ENCODE assay signal across 39 cellular contexts in genomic region chr13:25051065-25051464, GRCh38. TPM values are rescaled to one million over a fixed set of nuclear protein-coding genes. Genes with fewer than 3 reads are reported as not detected.
DNase-seq lines count a peak whose midpoint lies in the region; ATAC-seq, FAIRE-seq and TF ChIP-seq lines count a peak whose summit lies in the region.
"Had no signal": no experiment of that assay in that cellular context is flagged by ENCODE, and none has a peak within 500 bp of the region (broad histone marks: within the 10 kb centered on the region; RNA-seq: fewer than 3 reads in every experiment).

No MANE protein-coding gene starts in this region.

- intact Hi-C loops in K562 (cut with micrococcal nuclease), result no loop called here

- POLR2A ChIA-PET in HEK293 (lab: Yijun Ruan, JAX), result no interaction called here
- POLR2A ChIA-PET in K562 (lab: Yijun Ruan, JAX), result no interaction called here

- H3K27me3 Mint-ChIP-seq in IgD-negative memory B cell, result peaks cover 34% of the 10 kb centered on the region
- H3K27me3 Mint-ChIP-seq in astrocyte (ENCODE audit: low read depth, unreplicated experiment), result peaks cover 9% of the 10 kb centered on the region

- H2AFZ ChIP-seq in astrocyte (ENCODE audit: low read depth, low read length) (no peak overlapping the region), K562 (ENCODE audit: low read depth, low read length) (no peak overlapping the region), osteoblast (ENCODE audit: low read length) (no peak overlapping the region)

- no peak overlapping the region for H3K4me3 ChIP-seq in HEK293 (ENCODE audit: low read depth, low read length)
- no peak overlapping the region for H3K4me3 ChIP-seq in astrocyte (ENCODE audit: insufficient read depth, low read depth, low read length)
- H3K4me3 ChIP-seq in K562, result no peak overlapping the region
- no peak overlapping the region for H3K4me3 ChIP-seq in osteoblast (ENCODE audit: insufficient read depth, low read length)
- H3K4me3 ChIP-seq: A549; BLaER1; BLaER1 treated with 17β-estradiol and CSF1 and Interleukin-3, amounts not matched to agents 10 nM and 100 nM had no signal

- no peak for TF ChIP-seq EP300 in K562 (IDR thresholded peaks at IDR 0.05; ENCODE audit: low read length)

- H3K36me3 ChIP-seq in HEK293 (ENCODE audit: control insufficient read depth in 2 of 2, insufficient read depth in 1 of 2, low read length in 2 of 2) (no peaks in the 10 kb centered on the region), astrocyte (ENCODE audit: insufficient read depth, low read length) (no peaks in the 10 kb centered on the region), K562 (ENCODE audit: control insufficient read depth, insufficient read depth, low read length) (no peaks in the 10 kb centered on the region), osteoblast (ENCODE audit: insufficient read depth, low read length) (no peaks in the 10 kb centered on the region)
- H3K36me3 ChIP-seq: BE2C, BLaER1 had no signal

- no peak overlapping the region for H3K4me2 ChIP-seq in astrocyte (ENCODE audit: low read length)
- H3K4me2 ChIP-seq in K562 (ENCODE audit: insufficient read depth, low read length), result no peak overlapping the region
- no peak overlapping the region for H3K4me2 ChIP-seq in osteoblast (ENCODE audit: insufficient read depth, low read length)
- H3K4me2 ChIP-seq: A549; BLaER1; BLaER1 treated with 17β-estradiol and CSF1 and Interleukin-3, amounts not matched to agents 10 nM and 100 nM had no signal

- TF ChIP-seq RAD21 in K562 (CRISPR knock-in tag; conservative IDR thresholded peaks at IDR 0.05 in 1 of 2, IDR thresholded peaks at IDR 0.05 in 1 of 2), result no peak

- no peak overlapping the region for H3K9ac ChIP-seq in astrocyte (ENCODE audit: low read length)
- H3K9ac ChIP-seq in K562 (ENCODE audit: insufficient read depth in 1 of 2, low read depth in 2 of 2, low read length in 2 of 2), result no peak overlapping the region
- H3K9ac ChIP-seq: BLaER1; BLaER1 treated with 17β-estradiol and CSF1 and Interleukin-3, amounts not matched to agents 10 nM and 100 nM had no signal

- no TSS peak for BruUV-seq in K562 (replicated peaks; lab: Mats Ljungman, UMichigan)

- no peak for DNase-seq in astrocyte (ENCODE audit: low read depth)
- DNase-seq in K562 (ENCODE audit: extremely low read depth in 1 of 4, low spot score in 3 of 4), result no peak
- DNase-seq in osteoblast (ENCODE audit: insufficient read length, low spot score, missing footprints), result no peak
- DNase-seq in DMS53 (lab: John Stamatoyannopoulos, UW), result no peak
- no peak for DNase-seq in NCI-H187 treated with DMSO at 0.1 percent for 48 hours (lab: John Stamatoyannopoulos, UW)
- DNase-seq: 8988T; ACHN; AML-193; BE2C; C1 segment of cervical spinal cord; Caco-2; Calu3; CD4-positive, alpha-beta memory T cell; CD4-positive, alpha-beta T cell; CD4-positive, CD25-positive, alpha-beta regulatory T cell; CD8-positive, alpha-beta memory T cell; CD8-positive, alpha-beta T cell; COR-L47; DMS 273 treated with DMSO at 0.1 percent for 48 hours; DMS153; DMS79; DMS79 treated with DMSO at 0.1 percent for 48 hours; DND-41; EL had no signal

- TF ChIP-seq POLR2A in K562 (conservative IDR thresholded peaks at IDR 0.05), result no peak

- H3K27ac Mint-ChIP-seq in IgD-negative memory B cell, result peak overlapping the region in 2 of 3 donors; percentile 6 to 29
- H3K27ac Mint-ChIP-seq in astrocyte (ENCODE audit: unreplicated experiment), result peak overlapping the region; percentile 7
- H3K27ac Mint-ChIP-seq: B cell; CD14-positive monocyte; CD4-positive, alpha-beta memory T cell; CD4-positive, alpha-beta T cell; CD4-positive, CD25-positive, alpha-beta regulatory T cell; CD8-positive, alpha-beta memory T cell; CD8-positive, alpha-beta T cell had no signal

- H3K36me3 Mint-ChIP-seq in IgD-negative memory B cell (peaks cover 9% of the 10 kb centered on the region), astrocyte (ENCODE audit: low read depth, unreplicated experiment) (peaks cover 2% of the 10 kb centered on the region)
- H3K36me3 Mint-ChIP-seq: CD4-positive, CD25-positive, alpha-beta regulatory T cell; CD8-positive, alpha-beta memory T cell; CD8-positive, alpha-beta T cell had no signal

- no peaks in the 10 kb centered on the region for H4K20me1 ChIP-seq in astrocyte (ENCODE audit: insufficient read depth, low read length)
- no peaks in the 10 kb centered on the region for H4K20me1 ChIP-seq in K562 (replicated peaks; ENCODE audit: control insufficient read depth, insufficient read depth, low read length)
- no peaks in the 10 kb centered on the region for H4K20me1 ChIP-seq in osteoblast (ENCODE audit: insufficient read depth, low read length)
- H4K20me1 ChIP-seq: BLaER1 had no signal

- H3K27ac ChIP-seq in HEK293 (ENCODE audit: extremely low read depth, low read depth, low read length), result no peak overlapping the region
- H3K27ac ChIP-seq in astrocyte (ENCODE audit: low read depth, low read length), result no peak overlapping the region
- H3K27ac ChIP-seq in K562 (ENCODE audit: extremely low read depth, low read depth, low read length), result no peak overlapping the region
- no peak overlapping the region for H3K27ac ChIP-seq in osteoblast (ENCODE audit: low read depth, low read length)
- H3K27ac ChIP-seq: 22Rv1; A549; BLaER1; BLaER1 treated with 17β-estradiol and CSF1 and Interleukin-3, amounts not matched to agents 10 nM and 100 nM; C4-2B had no signal

- H3K4me1 Mint-ChIP-seq in IgD-negative memory B cell (peaks cover 2 to 5% (median 5%) of the 10 kb centered on the region in 3 donors), astrocyte (ENCODE audit: low read depth, unreplicated experiment) (peaks cover 2% of the 10 kb centered on the region)

- WGBS in K562 (ENCODE audit: insufficient coverage, low coverage, missing lambda C conversion rate), result 0% methylated on average over 1 of the region's 1 CpG

- peaks cover 1% of the 10 kb centered on the region for H3K27me3 ChIP-seq in astrocyte (ENCODE audit: insufficient read depth, low read length)
- peaks cover 4 to 20% of the 10 kb centered on the region in 2 experiments; a peak in 4 of 5 replicates for H3K27me3 ChIP-seq in K562 (ENCODE audit: control insufficient read depth in 2 of 2, insufficient read depth in 2 of 2, low read length in 2 of 2)
- H3K27me3 ChIP-seq in osteoblast (ENCODE audit: insufficient read depth, low read length), result peaks cover 21% of the 10 kb centered on the region

- H3K4me1 ChIP-seq in HEK293 (ENCODE audit: control insufficient read depth, insufficient read depth, low read length) (no peaks in the 10 kb centered on the region), astrocyte (ENCODE audit: insufficient read depth, low read length) (peaks cover 6% of the 10 kb centered on the region), K562 (replicated peaks in 1 of 2; ENCODE audit: control insufficient read depth in 2 of 2, insufficient read depth in 2 of 2, low read length in 2 of 2) (peaks cover 0 to 7% of the 10 kb centered on the region in 2 experiments; a peak in 2 of 5 replicates), osteoblast (ENCODE audit: insufficient read depth, low read length) (no peaks in the 10 kb centered on the region)
- H3K4me1 ChIP-seq: A549, BE2C, Caco-2 had no signal

- TF ChIP-seq CTCF in HEK293 (tag by site-specific recombination; IDR thresholded peaks at IDR 0.05), result no peak
- TF ChIP-seq CTCF in astrocyte (IDR thresholded peaks at IDR 0.05; ENCODE audit: insufficient read depth, low read depth, low read length), result no peak
- no peak for TF ChIP-seq CTCF in K562 (IDR thresholded peaks at IDR 0.05 in 2 of 3, conservative IDR thresholded peaks at IDR 0.05 in 1 of 3; ENCODE audit: insufficient read depth in 2 of 3, low read depth in 1 of 3, low read length in 3 of 3)
- no peak for TF ChIP-seq CTCF in osteoblast (IDR thresholded peaks at IDR 0.05; ENCODE audit: extremely low read depth, low read depth, low read length)

- no peaks in the 10 kb centered on the region for H3K9me1 ChIP-seq in K562 (ENCODE audit: control insufficient read depth, insufficient read depth, low read length)

- ATAC-seq in K562 (no peak), GM19023 (IDR thresholded peaks at IDR 0.05; ENCODE audit: unreplicated experiment) (no peak)
- ATAC-seq: A549; CD8-positive, alpha-beta T cell had no signal

- FAIRE-seq in astrocyte (lab: Jason Lieb, UNC) (no peak), K562 (lab: Jason Lieb, UNC) (no peak)
- FAIRE-seq: A204.1, A549, D721Med had no signal

- H3K4me3 Mint-ChIP-seq in IgD-negative memory B cell (peak overlapping the region in 1 of 4 donors; percentile 28), astrocyte (ENCODE audit: unreplicated experiment) (no peak overlapping the region)
- H3K4me3 Mint-ChIP-seq: B cell; CD14-positive monocyte; CD4-positive, alpha-beta memory T cell; CD4-positive, alpha-beta T cell; CD4-positive, CD25-positive, alpha-beta regulatory T cell; CD8-positive, alpha-beta memory T cell; CD8-positive, alpha-beta T cell had no signal

- H3K9me3 ChIP-seq in HEK293 (ENCODE audit: control insufficient read depth, insufficient read depth, low read depth, low read length), result no peaks in the 10 kb centered on the region
- no peaks in the 10 kb centered on the region for H3K9me3 ChIP-seq in astrocyte (ENCODE audit: insufficient read depth, low read depth, low read length)
- no peaks in the 10 kb centered on the region for H3K9me3 ChIP-seq in K562 (replicated peaks; ENCODE audit: control insufficient read depth, insufficient read depth, low read depth, low read length)
- no peaks in the 10 kb centered on the region for H3K9me3 ChIP-seq in osteoblast (ENCODE audit: low read depth, low read length)
- H3K9me3 ChIP-seq: BE2C had no signal

- in situ Hi-C loops in K562 (cut with MboI), result no loop called here

- CTCF ChIA-PET in HEK293 (lab: Yijun Ruan, JAX), result interaction anchor here (0.7 to 0.9 kb wide), 3 partner anchors 10 to 832 kb away, joined by 3 to 4 read pairs (median 3); no protein-coding TSS in a partner anchor
- CTCF ChIA-PET in K562 (lab: Yijun Ruan, JAX; ENCODE audit: low intra/inter-chr PET ratio), result no interaction called here

- H3K9me3 Mint-ChIP-seq in IgD-negative memory B cell (peaks cover 3 to 23% (median 20%) of the 10 kb centered on the region in 3 donors), astrocyte (ENCODE audit: unreplicated experiment) (peaks cover 2% of the 10 kb centered on the region)

- H3K79me2 ChIP-seq in astrocyte (ENCODE audit: insufficient read depth, low read length) (no peaks in the 10 kb centered on the region), K562 (ENCODE audit: control insufficient read depth, insufficient read depth, low read length) (no peaks in the 10 kb centered on the region), osteoblast (ENCODE audit: insufficient read depth, low read length) (no peaks in the 10 kb centered on the region)

RNA-seq across cellular contexts. Expression of gene PABPC3, which starts 44.9 kb away (rescaled TPM):
- polyA plus RNA-seq in IgD-negative memory B cell (0.10 TPM), K562 (2011; rRNA removed) (0.41 and 0.49 TPM in 2 replicates), K562 (2014; fragmentation: Illumina TruSeq; extraction: Trizol) (0.64 and 0.80 TPM in 2 replicates), K562 (2014; fragmentation: Nextera tagmentation; extraction: Ambion mirVana) (under 1 TPM; 0.18 to 0.32 TPM), K562 (2014; rRNA removed) (0.12 and 0.20 TPM in 2 replicates)
- total RNA-seq in astrocyte (0.17 and 0.45 TPM in 2 replicates), K562 (2014; rRNA removed) (0.04 and 0.05 TPM in 2 replicates), K562 (2014; rRNA removed; fragmentation: Illumina TruSeq; extraction: Trizol) (0.25 and 0.26 TPM in 2 replicates), K562 (2015; rRNA removed; fragmentation: Illumina TruSeq; extraction: Trizol) (0.07 and 0.08 TPM in 2 replicates), K562 (2021) (0.18 and 0.29 TPM in 2 replicates), osteoblast (under 0.01 and 0.29 TPM in 2 replicates)
- total RNA-seq in K562 (2011; cell fraction: chromatin; rRNA removed; ENCODE audit: low replicate concordance), result 0.46 TPM in 1 of 2 replicates, not detected in the other
- total RNA-seq in K562 (2011; cell fraction: nucleolus; rRNA removed), result not detected in 2 replicates
- 0.15 TPM in 1 of 2 replicates, not detected in the other for total RNA-seq in K562 (2011; cell fraction: nucleoplasm; rRNA removed)
- 0.10 and 0.13 TPM in 2 replicates for polyA plus RNA-seq in K562 (2011; cell fraction: cytosol; rRNA removed)
- polyA plus RNA-seq in K562 (2011; cell fraction: nucleus; rRNA removed), result 0.03 and 0.10 TPM in 2 replicates
- polyA plus RNA-seq in K562 (2012), result 0.42 and 0.51 TPM in 2 replicates
- 0.49 and 0.63 TPM in 2 replicates for polyA minus RNA-seq in K562 (2011; rRNA and poly(A)+ RNA removed)
- not detected in 2 replicates for polyA minus RNA-seq in K562 (2011; cell fraction: cytosol; rRNA and poly(A)+ RNA removed)
- polyA minus RNA-seq in K562 (2011; cell fraction: nucleus; rRNA and poly(A)+ RNA removed), result not detected in 2 replicates
- total RNA-seq: A172, A673 had no signal
- polyA plus RNA-seq: BJ had no signal

Comparison
In these comparisons a context has a peak if more than half of its experiments do, and no peak if none do; other contexts are left out.
1. Of the 44 proteins assayed by ChIP-seq in both K562 and HEK293: peak only in K562: none; only in HEK293: SETDB1; in both: none; in neither: 43.